ENCODE assay signal across 11 cellular contexts in the genomic region with DNA sequence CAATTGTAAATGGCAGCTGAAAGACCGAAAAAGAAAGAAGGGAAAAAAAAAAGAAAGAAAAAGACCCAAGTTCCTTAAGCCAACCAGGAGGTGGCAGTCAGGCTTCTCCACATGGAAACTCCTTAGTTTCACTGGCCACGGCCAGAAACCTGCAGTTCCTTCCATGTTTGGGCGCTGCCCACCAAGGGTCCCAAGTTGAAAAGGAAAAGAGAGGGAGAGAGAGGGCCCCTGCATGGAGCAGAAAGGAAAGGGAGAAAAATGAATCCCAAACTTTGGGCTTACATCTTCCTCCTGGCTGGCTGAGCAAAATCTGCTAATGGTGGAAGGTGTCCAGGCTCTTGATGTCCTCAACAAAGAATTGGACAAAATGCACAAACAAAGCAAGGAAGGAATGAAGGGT. TPM values are rescaled to one million over a fixed set of nuclear protein-coding genes. Genes with fewer than 3 reads are reported as not detected.
DNase-seq lines count a peak whose midpoint lies in the region; ATAC-seq and TF ChIP-seq lines count a peak whose summit lies in the region.
"Had no signal": no experiment of that assay in that cellular context is flagged by ENCODE, and none has a peak within 500 bp of the region (broad histone marks: within the 10 kb centered on the region; RNA-seq: fewer than 3 reads in every experiment).

No MANE protein-coding gene starts in this region.

- POLR2A ChIA-PET in activated CD4-positive, alpha-beta T cell treated with anti-CD3 and anti-CD28 coated beads, Interleukin-2, amount 10 ng/mL, durations not matched to agents 7 days and 5 days (lab: Charles Lee) = no interaction called here
- POLR2A ChIA-PET in Panc1 (lab: Charles Lee) = interaction anchor here (0.6 kb wide), 2 partner anchors 16 to 19 kb away, joined by 3 to 4 read pairs; no protein-coding TSS in a partner anchor

- no peaks in the 10 kb centered on the region for H3K36me3 ChIP-seq in Panc1 (ENCODE audit: control insufficient read depth, insufficient read depth, low read length)
- H3K36me3 ChIP-seq: tibial nerve had no signal

- peak; percentile 39 for ATAC-seq in Panc1
- ATAC-seq: natural killer cell treated with Interleukin-12 subunit alpha and Interleukin-12 subunit beta and Interleukin-15 and Interleukin-18, amount 100 ng/mL, for 72 hours had no signal

- peaks cover 10% of the 10 kb centered on the region for H3K4me1 Mint-ChIP-seq in activated CD4-positive, alpha-beta T cell treated with anti-CD3 and anti-CD28 coated beads, Interleukin-2, amount 10 ng/mL, durations not matched to agents 24 days and 14 days
- H3K4me1 Mint-ChIP-seq in activated CD4-positive, alpha-beta T cell treated with anti-CD3 and anti-CD28 coated beads, Interleukin-2, amount 10 ng/mL, durations not matched to agents 7 days and 5 days = no peaks in the 10 kb centered on the region
- peaks cover 5% of the 10 kb centered on the region for H3K4me1 Mint-ChIP-seq in type B pancreatic cell (ENCODE audit: unreplicated experiment)

- peak overlapping the region in 1 of 2 experiments; percentile 12; a peak in 2 of 4 replicates for H3K4me3 ChIP-seq in Panc1 (ENCODE audit: low read depth in 2 of 2, low read length in 2 of 2)
- H3K4me3 ChIP-seq in fibroblast of mammary gland (ENCODE audit: control insufficient read depth, low read depth, low read length) = no peak overlapping the region
- H3K4me3 ChIP-seq: tibial nerve had no signal

- peak; percentile 85 for TF ChIP-seq CTCF in Panc1 (IDR thresholded peaks at IDR 0.05)
- TF ChIP-seq CTCF in fibroblast of mammary gland (conservative IDR thresholded peaks at IDR 0.05; ENCODE audit: control insufficient read depth, insufficient read depth, low read depth, low read length) = peak; percentile 29
- TF ChIP-seq CTCF in type B pancreatic cell (conservative IDR thresholded peaks at IDR 0.05) = peak; percentile 55

- in situ Hi-C loops in Panc1 (cut with HindIII; ENCODE audit: low pct_unique_long_range_greater_than_20kb, low sequenced_read_pairs) = no loop called here

- no TSS peak for BruUV-seq in Panc1 (replicated peaks; lab: Mats Ljungman, UMichigan)

- H3K27ac Mint-ChIP-seq in activated CD4-positive, alpha-beta T cell treated with anti-CD3 and anti-CD28 coated beads, Interleukin-2, amount 10 ng/mL, durations not matched to agents 24 days and 14 days = no peak overlapping the region
- H3K27ac Mint-ChIP-seq in activated CD4-positive, alpha-beta T cell treated with anti-CD3 and anti-CD28 coated beads, Interleukin-2, amount 10 ng/mL, durations not matched to agents 7 days and 5 days = no peak overlapping the region
- H3K27ac Mint-ChIP-seq in type B pancreatic cell = peak overlapping the region; percentile 19
- H3K27ac Mint-ChIP-seq: natural killer cell treated with Interleukin-12 subunit alpha and Interleukin-12 subunit beta and Interleukin-15 and Interleukin-18, amount 100 ng/mL, for 72 hours had no signal

- peaks cover 5% of the 10 kb centered on the region for H3K9me3 Mint-ChIP-seq in activated CD4-positive, alpha-beta T cell treated with anti-CD3 and anti-CD28 coated beads, Interleukin-2, amount 10 ng/mL, durations not matched to agents 24 days and 14 days
- H3K9me3 Mint-ChIP-seq in activated CD4-positive, alpha-beta T cell treated with anti-CD3 and anti-CD28 coated beads, Interleukin-2, amount 10 ng/mL, durations not matched to agents 7 days and 5 days = peaks cover 4% of the 10 kb centered on the region
- H3K9me3 Mint-ChIP-seq in type B pancreatic cell = peaks cover 10% of the 10 kb centered on the region
- H3K9me3 Mint-ChIP-seq: natural killer cell treated with Interleukin-12 subunit alpha and Interleukin-12 subunit beta and Interleukin-15 and Interleukin-18, amount 100 ng/mL, for 72 hours had no signal

- H3K4me3 Mint-ChIP-seq in activated CD4-positive, alpha-beta T cell treated with anti-CD3 and anti-CD28 coated beads, Interleukin-2, amount 10 ng/mL, durations not matched to agents 24 days and 14 days = peak overlapping the region; percentile 12
- H3K4me3 Mint-ChIP-seq in activated CD4-positive, alpha-beta T cell treated with anti-CD3 and anti-CD28 coated beads, Interleukin-2, amount 10 ng/mL, durations not matched to agents 7 days and 5 days = no peak overlapping the region
- no peak overlapping the region for H3K4me3 Mint-ChIP-seq in type B pancreatic cell
- H3K4me3 Mint-ChIP-seq: natural killer cell treated with Interleukin-12 subunit alpha and Interleukin-12 subunit beta and Interleukin-15 and Interleukin-18, amount 100 ng/mL, for 72 hours had no signal

- no peak for DNase-seq in activated CD4-positive, alpha-beta T cell treated with anti-CD3 and anti-CD28 coated beads, Interleukin-2, amount 10 ng/mL, durations not matched to agents 24 days and 14 days
- no peak for DNase-seq in activated CD4-positive, alpha-beta T cell treated with anti-CD3 and anti-CD28 coated beads, Interleukin-2, amount 10 ng/mL, durations not matched to agents 7 days and 5 days
- no peak for DNase-seq in Panc1 (ENCODE audit: low read depth, low spot score)
- DNase-seq in fibroblast of mammary gland (ENCODE audit: low read depth) = peak; percentile 15
- no peak for DNase-seq in type B pancreatic cell (ENCODE audit: extremely low spot score, unreplicated experiment)
- no peak for DNase-seq in middle frontal gyrus (ENCODE audit: extremely low spot score, low spot score)
- no peak for DNase-seq in NCI-H128 (lab: John Stamatoyannopoulos, UW; ENCODE audit: unreplicated experiment)
- DNase-seq in foreskin melanocyte = no peak
- DNase-seq: activated CD4-positive, CD25-positive, alpha-beta regulatory T cell had no signal

- CTCF ChIA-PET in activated CD4-positive, alpha-beta T cell treated with anti-CD3 and anti-CD28 coated beads, Interleukin-2, amount 10 ng/mL, durations not matched to agents 7 days and 5 days (lab: Charles Lee) = interaction anchor here (0.5 to 2.4 kb wide), 2 partner anchors 29 to 179 kb away, joined by 3 to 6 read pairs; no protein-coding TSS in a partner anchor
- CTCF ChIA-PET in Panc1 (lab: Charles Lee) = interaction anchor here (1.0 to 1.8 kb wide), 2 partner anchors 15 to 29 kb away, joined by 3 to 15 read pairs; no protein-coding TSS in a partner anchor

- H3K27me3 ChIP-seq in Panc1 (ENCODE audit: control insufficient read depth, insufficient read depth, low read length) = no peaks in the 10 kb centered on the region
- H3K27me3 ChIP-seq: tibial nerve had no signal

- peak overlapping the region; percentile 98 for H3K27ac ChIP-seq in Panc1 (ENCODE audit: low read length)
- H3K27ac ChIP-seq: tibial nerve had no signal

- no peaks in the 10 kb centered on the region for H3K9me3 ChIP-seq in Panc1 (ENCODE audit: control insufficient read depth, insufficient read depth, low read depth, low read length)
- H3K9me3 ChIP-seq: tibial nerve had no signal

- no peaks in the 10 kb centered on the region for H3K36me3 Mint-ChIP-seq in activated CD4-positive, alpha-beta T cell treated with anti-CD3 and anti-CD28 coated beads, Interleukin-2, amount 10 ng/mL, durations not matched to agents 24 days and 14 days (ENCODE audit: low read depth)
- H3K36me3 Mint-ChIP-seq in activated CD4-positive, alpha-beta T cell treated with anti-CD3 and anti-CD28 coated beads, Interleukin-2, amount 10 ng/mL, durations not matched to agents 7 days and 5 days (ENCODE audit: low read depth) = no peaks in the 10 kb centered on the region
- no peaks in the 10 kb centered on the region for H3K36me3 Mint-ChIP-seq in type B pancreatic cell
- H3K36me3 Mint-ChIP-seq: natural killer cell treated with Interleukin-12 subunit alpha and Interleukin-12 subunit beta and Interleukin-15 and Interleukin-18, amount 100 ng/mL, for 72 hours had no signal

- peaks cover 52% of the 10 kb centered on the region for H3K4me1 ChIP-seq in Panc1 (ENCODE audit: control insufficient read depth, insufficient read depth, low read length)

- intact Hi-C loops in activated CD4-positive, alpha-beta T cell treated with anti-CD3 and anti-CD28 coated beads, Interleukin-2, amount 10 ng/mL, durations not matched to agents 24 days and 14 days (cut with micrococcal nuclease) = no loop called here
- intact Hi-C loops in Panc1 (cut with micrococcal nuclease; ENCODE audit: unreplicated experiment) = no loop called here

- H3K27me3 Mint-ChIP-seq in activated CD4-positive, alpha-beta T cell treated with anti-CD3 and anti-CD28 coated beads, Interleukin-2, amount 10 ng/mL, durations not matched to agents 24 days and 14 days = peaks cover 5% of the 10 kb centered on the region
- H3K27me3 Mint-ChIP-seq in activated CD4-positive, alpha-beta T cell treated with anti-CD3 and anti-CD28 coated beads, Interleukin-2, amount 10 ng/mL, durations not matched to agents 7 days and 5 days = peaks cover 4% of the 10 kb centered on the region
- no peaks in the 10 kb centered on the region for H3K27me3 Mint-ChIP-seq in type B pancreatic cell

RNA-seq across cellular contexts. Expression of a gene that starts 31.8 kb away (rescaled TPM):
- not detected in 2 replicates for total RNA-seq in activated CD4-positive, alpha-beta T cell treated with anti-CD3 and anti-CD28 coated beads, Interleukin-2, amount 10 ng/mL, durations not matched to agents 24 days and 14 days
- total RNA-seq in activated CD4-positive, alpha-beta T cell treated with anti-CD3 and anti-CD28 coated beads, Interleukin-2, amount 10 ng/mL, durations not matched to agents 7 days and 5 days = under 1 TPM; 0.07 to 0.19 TPM
- 1.7 TPM for total RNA-seq in Panc1 (2021; ENCODE audit: unreplicated experiment)
- polyA plus RNA-seq in Panc1 (2012; ENCODE audit: insufficient read length) = 1.4 TPM
- total RNA-seq in type B pancreatic cell (ENCODE audit: low replicate concordance) = 0.60 and 2.2 TPM in 2 replicates
- total RNA-seq: natural killer cell treated with Interleukin-12 subunit alpha and Interleukin-12 subunit beta and Interleukin-15 and Interleukin-18, amount 100 ng/mL, for 72 hours had no signal

RNA-seq across cellular contexts. Expression of a gene that starts 50.4 kb away (rescaled TPM):
- 61.5 and 64.2 TPM in 2 replicates for total RNA-seq in activated CD4-positive, alpha-beta T cell treated with anti-CD3 and anti-CD28 coated beads, Interleukin-2, amount 10 ng/mL, durations not matched to agents 24 days and 14 days
- 100 to 1,000 TPM; 100 to 114 TPM for total RNA-seq in activated CD4-positive, alpha-beta T cell treated with anti-CD3 and anti-CD28 coated beads, Interleukin-2, amount 10 ng/mL, durations not matched to agents 7 days and 5 days
- total RNA-seq in Panc1 (2021; ENCODE audit: unreplicated experiment) (331 TPM), type B pancreatic cell (ENCODE audit: low replicate concordance) (14.3 and 15.8 TPM in 2 replicates)
- 234 TPM for polyA plus RNA-seq in Panc1 (2012; ENCODE audit: insufficient read length)

Comparison
In these comparisons a context has a peak if more than half of its experiments do, and no peak if none do; other contexts are left out.
1. CTCF ChIP-seq: peak in every context shown above with its lines; median percentile 85 in Panc1; 55 in type B pancreatic cell; 29 in fibroblast of mammary gland.